26 cellular contexts compared by ENCODE assay signal in the genomic region with DNA sequence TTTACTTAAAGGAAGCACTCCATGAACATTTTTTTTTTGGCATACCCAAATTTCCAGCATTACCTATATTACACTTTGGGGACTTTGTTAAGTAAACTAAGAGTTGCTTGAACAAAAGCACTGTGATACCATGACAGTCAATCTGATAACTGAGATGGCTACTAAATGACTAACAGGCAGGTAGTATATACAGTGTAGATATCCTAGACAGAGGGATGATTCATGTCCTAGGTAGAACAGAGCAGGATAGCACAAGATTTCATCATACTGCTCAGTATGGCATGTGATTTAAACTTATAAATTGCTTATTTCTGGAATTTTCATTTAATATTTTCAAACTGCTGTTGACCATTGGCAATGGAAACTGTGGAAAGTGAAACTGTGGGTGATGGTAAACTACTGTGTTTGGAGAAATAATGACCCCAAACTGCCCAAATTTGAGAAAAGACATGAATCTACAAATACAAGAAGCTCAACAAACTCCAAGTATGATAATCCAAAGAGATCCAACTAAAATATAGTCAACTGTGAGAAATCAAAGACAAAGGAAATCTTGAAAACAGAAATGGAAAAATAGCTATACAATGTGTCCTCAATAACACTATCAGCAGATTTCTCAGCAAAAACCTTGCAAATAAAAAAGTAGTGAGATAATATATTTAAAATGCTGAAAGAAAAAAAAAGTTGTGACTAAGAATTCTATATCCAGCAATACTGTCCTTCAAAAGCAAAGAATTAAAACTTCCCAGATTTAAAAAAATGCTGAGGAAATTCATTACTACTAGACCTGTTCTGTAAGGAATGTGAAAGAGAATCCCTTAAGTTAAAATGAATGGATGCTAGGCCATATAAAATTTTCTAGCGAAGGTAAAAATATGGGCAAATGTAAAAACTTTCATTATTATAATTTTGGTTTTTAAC.
"Had no signal": no experiment of that assay in that cellular context is flagged by ENCODE, and none has a peak within 500 bp of the region (broad histone marks: within the 10 kb centered on the region; RNA-seq: fewer than 3 reads in every experiment).

No MANE protein-coding gene starts in this region.

- H3K4me1 ChIP-seq: body of pancreas had no signal

- H3K9ac ChIP-seq: KMS-11 had no signal

- H3K36me3 ChIP-seq: adrenal gland, SJCRH30, WERI-Rb-1 had no signal

- H3K27me3 ChIP-seq: adrenal gland, body of pancreas, SJCRH30 had no signal

- H3K4me2 ChIP-seq: KMS-11 had no signal

- DNase-seq: activated CD4-positive, alpha-beta T cell treated with anti-CD3 and anti-CD28 coated beads, Interleukin-2, amount 10 ng/mL, durations not matched to agents 24 days and 14 days; activated CD4-positive, alpha-beta T cell treated with anti-CD3 and anti-CD28 coated beads, Interleukin-2, amount 50 U/mL, for 4 hours; activated CD8-positive, alpha-beta T cell treated with anti-CD3 and anti-CD28 coated beads for 36 hours; activated effector memory CD4-positive, alpha-beta T cell treated with anti-CD3 and anti-CD28 coated beads, Interleukin-2, amount 50 U/mL, for 16 hours; activated naive CD4-positive, alpha-beta T cell; activated naive CD8-positive, alpha-beta T cell treated with anti-CD3 and anti-CD28 coated beads, Interleukin-2, amount 10 ng/mL, durations not matched to agents 7 days and 5 days; activated T-cell treated with anti-CD3 and anti-CD28 coated beads, Interleukin-2, amount 50 U/mL, for 1 hour; activated T-cell treated with anti-CD3 and anti-CD28 coated beads, Interleukin-2, amount 50 U/mL, for 72 hours; adrenal gland; body of pancreas; central memory CD4-positive, alpha-beta T cell; NCI-H1105 treated with DMSO at 0.1 percent for 48 hours; NCI-H1436; NCI-H1694; NCI-H1930; NCI-H2081 treated with DMSO at 0.1 percent for 48 hours; NCI-H226; NCI-H524 treated with DMSO at 0.1 percent for 48 hours; SHP77; SJCRH30; T1000; WERI-Rb-1 had no signal

- ATAC-seq: activated CD8-positive, alpha-beta T cell treated with anti-CD3 and anti-CD28 coated beads for 36 hours; activated T-helper 17 cell treated with anti-CD3 and anti-CD28 coated beads, Interleukin-2, amount 50 U/mL, for 72 hours; body of pancreas; Panc1 had no signal

- H3K4me3 ChIP-seq: adrenal gland, body of pancreas, SJCRH30, SK-N-MC had no signal

- H3K27ac ChIP-seq: adrenal gland, body of pancreas, KMS-11, SJCRH30, SK-N-MC, WERI-Rb-1 had no signal
